ENCODE assay signal across 8 cellular contexts in genomic region chr22:38313384-38313955, GRCh38. TPM values are rescaled to one million over a fixed set of nuclear protein-coding genes. Genes with fewer than 3 reads are reported as not detected.
DNase-seq lines count a peak whose midpoint lies in the region; ATAC-seq and TF ChIP-seq lines count a peak whose summit lies in the region.

No MANE protein-coding gene starts in this region.

- H2BK120ac ChIP-seq in mesendoderm (ENCODE audit: low read depth, low read length): no peak overlapping the region

- peaks cover 83% of the 10 kb centered on the region for H3K4me1 Mint-ChIP-seq in osteocyte (ENCODE audit: unreplicated experiment)

- H2BK15ac ChIP-seq in mesendoderm (replicated peaks; ENCODE audit: low read depth): no peak overlapping the region

- no peak overlapping the region for H3K4me2 ChIP-seq in mesendoderm (ENCODE audit: low read length)

- no peak overlapping the region for H3K4me3 ChIP-seq in mesendoderm (ENCODE audit: low read length)

- H3K9ac ChIP-seq in mesendoderm (ENCODE audit: low read length): no peak overlapping the region

- H3K56ac ChIP-seq in mesendoderm (ENCODE audit: low read length): no peak overlapping the region

- peak; percentile 73 for DNase-seq in GM04503 (ENCODE audit: low read depth)
- DNase-seq in T1000 (lab: John Stamatoyannopoulos, UW): peak; percentile 62
- peak; percentile 90 for DNase-seq in fibroblast of gingiva (ENCODE audit: low read depth)
- no peak for DNase-seq in osteocyte (ENCODE audit: extremely low spot score, unreplicated experiment)
- no peak for DNase-seq in mesendoderm
- no peak for DNase-seq in middle frontal gyrus (ENCODE audit: extremely low spot score, low spot score)

- H3K27me3 ChIP-seq in mesendoderm (ENCODE audit: insufficient read depth, low read length, poor library complexity): no peaks in the 10 kb centered on the region

- peaks cover 8% of the 10 kb centered on the region for H3K4me1 ChIP-seq in mesendoderm (ENCODE audit: control insufficient read depth, low read depth, low read length)

- no peak overlapping the region for H3K4ac ChIP-seq in mesendoderm (ENCODE audit: low read depth, low read length)

- H3K4me3 Mint-ChIP-seq in osteocyte (ENCODE audit: unreplicated experiment): peak overlapping the region; percentile 93

- H3K27ac Mint-ChIP-seq in osteocyte (ENCODE audit: unreplicated experiment): peak overlapping the region; percentile 97

- no peaks in the 10 kb centered on the region for H3K9me3 Mint-ChIP-seq in osteocyte (ENCODE audit: unreplicated experiment)

- ATAC-seq in HG02571 (IDR thresholded peaks at IDR 0.05; ENCODE audit: unreplicated experiment) (no peak), GM18505 (IDR thresholded peaks at IDR 0.05; ENCODE audit: unreplicated experiment) (no peak)

- no peaks in the 10 kb centered on the region for H3K27me3 Mint-ChIP-seq in osteocyte (ENCODE audit: unreplicated experiment)

- peaks cover 11% of the 10 kb centered on the region for H3K36me3 ChIP-seq in mesendoderm (ENCODE audit: control insufficient read depth, insufficient read depth, low read length)

- H3K79me1 ChIP-seq in mesendoderm (ENCODE audit: low read length): peaks cover 21% of the 10 kb centered on the region

- H3K79me2 ChIP-seq in mesendoderm (ENCODE audit: control insufficient read depth, insufficient read depth, low read length): peaks cover 84% of the 10 kb centered on the region

- no peak overlapping the region for H2BK5ac ChIP-seq in mesendoderm (ENCODE audit: low read length)

- TF ChIP-seq CTCF in osteocyte (IDR thresholded peaks at IDR 0.05): no peak

- H3K23ac ChIP-seq in mesendoderm (ENCODE audit: low read length): no peak overlapping the region

- peaks cover 17% of the 10 kb centered on the region for H3K36me3 Mint-ChIP-seq in osteocyte (ENCODE audit: unreplicated experiment)

- H2AK5ac ChIP-seq in mesendoderm (ENCODE audit: low read length): no peak overlapping the region

- H3K18ac ChIP-seq in mesendoderm (ENCODE audit: low read length): no peak overlapping the region

- H4K8ac ChIP-seq in mesendoderm (ENCODE audit: low read depth, low read length): no peak overlapping the region

- no peak for TF ChIP-seq POLR2A in GM18505 (IDR thresholded peaks at IDR 0.05; ENCODE audit: borderline replicate concordance, extremely low read depth, insufficient read depth, insufficient read length)

- no peak overlapping the region for H3K27ac ChIP-seq in mesendoderm (ENCODE audit: low read depth, low read length)

- H4K5ac ChIP-seq in mesendoderm (ENCODE audit: low read length): no peak overlapping the region

- no CpG with 5 or more reads among the region's 11 CpGs for WGBS in mesendoderm (ENCODE audit: extremely low coverage, insufficient coverage, low lambda C conversion rate)

RNA-seq across cellular contexts. Expression of gene CSNK1E, which starts 3.8 kb away (rescaled TPM):
- total RNA-seq in osteocyte: 175 and 176 TPM in 2 replicates
- polyA plus RNA-seq in mesendoderm (2013, experiment 1 of 2): 124 TPM
- 125 TPM for polyA plus RNA-seq in mesendoderm (2013, experiment 2 of 2)

RNA-seq across cellular contexts. Expression of gene TMEM184B, which starts 40.7 kb away (rescaled TPM):
- 88.0 and 90.5 TPM in 2 replicates for total RNA-seq in osteocyte
- polyA plus RNA-seq in mesendoderm (2013, experiment 1 of 2): 33.7 TPM
- 35.3 TPM for polyA plus RNA-seq in mesendoderm (2013, experiment 2 of 2)

Comparison
In these comparisons a context has a peak if more than half of its experiments do, and no peak if none do; other contexts are left out.
1. DNase-seq: peak in GM04503 (single experiment), T1000 (single experiment) and fibroblast of gingiva (single experiment); none in osteocyte (single experiment), mesendoderm (single experiment) and middle frontal gyrus (single experiment).